Comparison of ENCODE assay signal across 8 cellular contexts in genomic region chr19:1266116-1266817, GRCh38. TPM values are rescaled to one million over a fixed set of nuclear protein-coding genes. Genes with fewer than 3 reads are reported as not detected.
DNase-seq lines count a peak whose midpoint lies in the region; ATAC-seq and TF ChIP-seq lines count a peak whose summit lies in the region.

No MANE protein-coding gene starts in this region.

- H3K4me1 ChIP-seq in Panc1 (ENCODE audit: control insufficient read depth, insufficient read depth, low read length) = peaks cover 43% of the 10 kb centered on the region
- peaks cover 48% of the 10 kb centered on the region for H3K4me1 ChIP-seq in fibroblast of lung (ENCODE audit: control insufficient read depth, extremely low read depth, insufficient read depth, low read length)
- H3K4me1 ChIP-seq in subcutaneous abdominal adipose tissue (ENCODE audit: control insufficient read depth in 5 of 5, insufficient read depth in 5 of 5, low read length in 5 of 5) = peaks cover 23 to 75% (median 70%) of the 10 kb centered on the region in 5 donors

- CTCF ChIA-PET in Panc1 (lab: Charles Lee) = interaction anchor here (0.6 to 2.0 kb wide), 8 partner anchors 9 to 347 kb away, joined by 3 to 46 read pairs (median 6); no protein-coding TSS in a partner anchor

- BruUV-seq in Panc1 (replicated peaks; lab: Mats Ljungman, UMichigan) = no TSS peak

- H3K9me3 ChIP-seq in Panc1 (ENCODE audit: control insufficient read depth, insufficient read depth, low read depth, low read length) = no peaks in the 10 kb centered on the region
- H3K9me3 ChIP-seq in fibroblast of lung (ENCODE audit: control insufficient read depth, insufficient read depth, low read depth, low read length) = no peaks in the 10 kb centered on the region
- H3K9me3 ChIP-seq in subcutaneous abdominal adipose tissue (ENCODE audit: control insufficient read depth in 5 of 5, low read length in 5 of 5) = no peaks in the 10 kb centered on the region

- no peak overlapping the region for H2AFZ ChIP-seq in fibroblast of lung (ENCODE audit: low read length)

- H3K36me3 ChIP-seq in Panc1 (ENCODE audit: control insufficient read depth, insufficient read depth, low read length) (no peaks in the 10 kb centered on the region; the same call in 1 of the 2 replicates), fibroblast of lung (ENCODE audit: control insufficient read depth, insufficient read depth, low read length) (peaks cover 5% of the 10 kb centered on the region), subcutaneous abdominal adipose tissue (ENCODE audit: control insufficient read depth in 5 of 5, insufficient read depth in 5 of 5, low read length in 5 of 5) (peaks cover 0 to 7% (median 6%) of the 10 kb centered on the region in 5 donors)

- ATAC-seq in GM18909 (IDR thresholded peaks at IDR 0.05; ENCODE audit: poor library complexity, unreplicated experiment) (peak; percentile 33), Panc1 (peak; percentile 58)
- peak; percentile 24 for ATAC-seq in naive thymus-derived CD8-positive, alpha-beta T cell

- peak overlapping the region; percentile 45 to 93 (median 58) for H3K4me3 Mint-ChIP-seq in naive thymus-derived CD8-positive, alpha-beta T cell

- peak overlapping the region in 9 of 10 donors; percentile 13 to 92 (median 68) for H3K27ac Mint-ChIP-seq in naive thymus-derived CD8-positive, alpha-beta T cell

- peak; percentile 88 for DNase-seq in AG20443 (ENCODE audit: low spot score)
- peak; percentile 88 for DNase-seq in HK-2 (ENCODE audit: unreplicated experiment)
- DNase-seq in Panc1 (ENCODE audit: low read depth, low spot score) = no peak
- peak; percentile 65 to 80 for DNase-seq in activated T-helper 1 cell treated with anti-CD3 and anti-CD28 coated beads, Interleukin-2, amount 50 U/mL, for 16 hours (ENCODE audit: low read depth in 1 of 2, low spot score in 1 of 2)
- peak; percentile 80 to 83 for DNase-seq in fibroblast of lung (ENCODE audit: low read depth in 2 of 2)
- peak; percentile 70 to 88 (median 76) for DNase-seq in naive thymus-derived CD8-positive, alpha-beta T cell

- H3K27me3 Mint-ChIP-seq in naive thymus-derived CD8-positive, alpha-beta T cell = no peaks in the 10 kb centered on the region

- in situ Hi-C loops in Panc1 (cut with HindIII; ENCODE audit: low pct_unique_long_range_greater_than_20kb, low sequenced_read_pairs) = no loop called here

- peak overlapping the region; percentile 80 for H3K9ac ChIP-seq in fibroblast of lung (ENCODE audit: insufficient read depth, low read length)
- peak overlapping the region in 4 of 5 donors; percentile 37 to 49 (median 40) for H3K9ac ChIP-seq in subcutaneous abdominal adipose tissue (ENCODE audit: low read length in 5 of 5)

- H3K79me2 ChIP-seq in fibroblast of lung (ENCODE audit: control insufficient read depth, insufficient read depth, low read length) = peaks cover 21% of the 10 kb centered on the region

- H4K20me1 ChIP-seq in fibroblast of lung (ENCODE audit: control insufficient read depth, extremely low read depth, insufficient read depth, low read length) = no peaks in the 10 kb centered on the region

- H3K9me3 Mint-ChIP-seq in naive thymus-derived CD8-positive, alpha-beta T cell = no peaks in the 10 kb centered on the region

- H3K4me2 ChIP-seq in fibroblast of lung (ENCODE audit: extremely low read depth, insufficient read depth, low read length) = peak overlapping the region; percentile 96

- H3K27me3 ChIP-seq in Panc1 (ENCODE audit: control insufficient read depth, insufficient read depth, low read length) = no peaks in the 10 kb centered on the region
- H3K27me3 ChIP-seq in fibroblast of lung (ENCODE audit: control insufficient read depth, insufficient read depth, low read length) = no peaks in the 10 kb centered on the region
- H3K27me3 ChIP-seq in subcutaneous abdominal adipose tissue (ENCODE audit: control insufficient read depth in 5 of 5, insufficient read depth in 4 of 5, low read length in 5 of 5) = no peaks in the 10 kb centered on the region

- peaks cover 37 to 76% (median 69%) of the 10 kb centered on the region in 4 donors for H3K4me1 Mint-ChIP-seq in naive thymus-derived CD8-positive, alpha-beta T cell

- POLR2A ChIA-PET in Panc1 (lab: Charles Lee) = interaction anchor here (0.5 to 0.6 kb wide), 3 partner anchors 14 to 116 kb away, joined by 9 to 11 read pairs (median 10); no protein-coding TSS in a partner anchor
- POLR2A ChIA-PET in naive thymus-derived CD8-positive, alpha-beta T cell (lab: Charles Lee) = interaction anchor here (0.6 to 12.2 kb wide), 10 partner anchors 9 to 819 kb away, joined by 3 to 594 read pairs (median 5); partner anchors contain the start of genes ARHGAP45, ATP5F1D, CBARP and FAM174C

- H3K4me3 ChIP-seq in Panc1 (ENCODE audit: low read depth in 2 of 2, low read length in 2 of 2) (peak overlapping the region; percentile 45 to 57), fibroblast of lung (replicated peaks in 1 of 4; ENCODE audit: control extremely low read depth in 1 of 4, insufficient read depth in 1 of 4, low read depth in 3 of 4, low read length in 4 of 4) (peak overlapping the region; percentile 27 to 61 (median 56)), subcutaneous abdominal adipose tissue (ENCODE audit: low read depth in 1 of 5, low read length in 5 of 5) (peak overlapping the region in 4 of 5 donors; percentile 30 to 63 (median 49))

- peaks cover 0 to 14% (median 2%) of the 10 kb centered on the region in 3 donors for H3K36me3 Mint-ChIP-seq in naive thymus-derived CD8-positive, alpha-beta T cell

- H3K27ac ChIP-seq in Panc1 (ENCODE audit: low read length) (peak overlapping the region; percentile 71), fibroblast of lung (ENCODE audit: insufficient read depth, low read length) (peak overlapping the region; percentile 96), subcutaneous abdominal adipose tissue (ENCODE audit: low read depth, low read length) (peak overlapping the region; percentile 89)

- intact Hi-C loops in Panc1 (cut with micrococcal nuclease; ENCODE audit: unreplicated experiment) = no loop called here

- no peak for TF ChIP-seq CTCF in Panc1 (IDR thresholded peaks at IDR 0.05)
- TF ChIP-seq CTCF in fibroblast of lung (conservative IDR thresholded peaks at IDR 0.05 in 1 of 2, IDR thresholded peaks at IDR 0.05 in 1 of 2; ENCODE audit: low read depth in 1 of 2, low read length in 2 of 2) = no peak

RNA-seq across cellular contexts. Expression of gene CIRBP, which starts 2.9 kb away (rescaled TPM):
- total RNA-seq in Panc1 (2021; ENCODE audit: unreplicated experiment) = 66.6 TPM
- polyA plus RNA-seq in Panc1 (2012; ENCODE audit: insufficient read length) = 101 TPM
- total RNA-seq in fibroblast of lung = 104 and 110 TPM in 2 replicates
- 260 and 298 TPM in 2 replicates for polyA plus RNA-seq in fibroblast of lung
- 315 and 327 TPM in 2 replicates for polyA plus RNA-seq in fibroblast of lung (2012)
- 45.9 and 74.1 TPM in 2 replicates for polyA minus RNA-seq in fibroblast of lung (ENCODE audit: low replicate concordance)
- 100 to 1,000 TPM; 565 to 579 TPM for total RNA-seq in naive thymus-derived CD8-positive, alpha-beta T cell
- polyA plus RNA-seq in naive thymus-derived CD8-positive, alpha-beta T cell = 100 to 1,000 TPM; 204 to 273 (median 262) TPM

RNA-seq across cellular contexts. Expression of gene FAM174C, which starts 9.1 kb away (rescaled TPM):
- total RNA-seq in Panc1 (2021; ENCODE audit: unreplicated experiment) (133 TPM), fibroblast of lung (22.5 and 24.7 TPM in 2 replicates)
- 204 TPM for polyA plus RNA-seq in Panc1 (2012; ENCODE audit: insufficient read length)
- 16.1 and 23.7 TPM in 2 replicates for polyA plus RNA-seq in fibroblast of lung
- 34.6 and 64.3 TPM in 2 replicates for polyA plus RNA-seq in fibroblast of lung (2012)
- polyA minus RNA-seq in fibroblast of lung (ENCODE audit: low replicate concordance) = 12.0 and 14.1 TPM in 2 replicates
- total RNA-seq in naive thymus-derived CD8-positive, alpha-beta T cell = 10 to 100 TPM; 46.3 to 47.5 TPM
- polyA plus RNA-seq in naive thymus-derived CD8-positive, alpha-beta T cell = 100 to 1,000 TPM in 1 of 3 donors, 10 to 100 TPM in 2; 66.7 to 104 (median 95.5) TPM

RNA-seq across cellular contexts. Expression of gene MIDN, which starts 17.9 kb away (rescaled TPM):
- total RNA-seq in Panc1 (2021; ENCODE audit: unreplicated experiment) (118 TPM), fibroblast of lung (13.6 and 18.8 TPM in 2 replicates)
- polyA plus RNA-seq in Panc1 (2012; ENCODE audit: insufficient read length) = 76.9 TPM
- 12.0 and 18.0 TPM in 2 replicates for polyA plus RNA-seq in fibroblast of lung
- 30.3 and 40.2 TPM in 2 replicates for polyA plus RNA-seq in fibroblast of lung (2012)
- polyA minus RNA-seq in fibroblast of lung (ENCODE audit: low replicate concordance) = 27.6 and 36.6 TPM in 2 replicates
- total RNA-seq in naive thymus-derived CD8-positive, alpha-beta T cell = 10 to 100 TPM; 31.2 to 35.4 TPM
- 1 to 10 TPM; 1.1 to 8.2 (median 6.6) TPM for polyA plus RNA-seq in naive thymus-derived CD8-positive, alpha-beta T cell

RNA-seq across cellular contexts. Expression of gene EFNA2, which starts 19.4 kb away (rescaled TPM):
- total RNA-seq in Panc1 (2021; ENCODE audit: unreplicated experiment) (7.8 TPM), fibroblast of lung (0.17 TPM in 1 of 2 replicates, not detected in the other)
- 5.9 TPM for polyA plus RNA-seq in Panc1 (2012; ENCODE audit: insufficient read length)
- not detected in 2 replicates for polyA plus RNA-seq in fibroblast of lung
- not detected in 2 replicates for polyA plus RNA-seq in fibroblast of lung (2012)
- polyA minus RNA-seq in fibroblast of lung (ENCODE audit: low replicate concordance) = not detected in 2 replicates
- not detected for total RNA-seq in naive thymus-derived CD8-positive, alpha-beta T cell
- polyA plus RNA-seq in naive thymus-derived CD8-positive, alpha-beta T cell = not detected

RNA-seq across cellular contexts. Expression of gene ATP5F1D, which starts 24.7 kb away (rescaled TPM):
- total RNA-seq in Panc1 (2021; ENCODE audit: unreplicated experiment) = 218 TPM
- polyA plus RNA-seq in Panc1 (2012; ENCODE audit: insufficient read length) = 365 TPM
- total RNA-seq in fibroblast of lung = 13.4 and 20.5 TPM in 2 replicates
- polyA plus RNA-seq in fibroblast of lung = 53.8 and 79.8 TPM in 2 replicates
- polyA plus RNA-seq in fibroblast of lung (2012) = 174 and 278 TPM in 2 replicates
- polyA minus RNA-seq in fibroblast of lung (ENCODE audit: low replicate concordance) = 23.2 and 31.0 TPM in 2 replicates
- total RNA-seq in naive thymus-derived CD8-positive, alpha-beta T cell = 10 to 100 TPM; 83.9 to 89.0 TPM
- 100 to 1,000 TPM; 214 to 264 (median 262) TPM for polyA plus RNA-seq in naive thymus-derived CD8-positive, alpha-beta T cell
